ENCODE assay signal across 22 cellular contexts in genomic region chr6:15077006-15077405, GRCh38.
A peak's percentile ranks its signal among the peaks of the same experiment; 100 is the strongest.
DNase-seq lines count a peak whose midpoint lies in the region; ATAC-seq and TF ChIP-seq lines count a peak whose summit lies in the region.
"Had no signal": no experiment of that assay in that cellular context is flagged by ENCODE, and none has a peak within 500 bp of the region (broad histone marks: within the 10 kb centered on the region; RNA-seq: fewer than 3 reads in every experiment).

No MANE protein-coding gene starts in this region.

- H3K9me3 ChIP-seq in IMR-90 (ENCODE audit: control insufficient read depth, insufficient read depth, low read length): no peaks in the 10 kb centered on the region
- H3K9me3 ChIP-seq in testis: no peaks in the 10 kb centered on the region
- H3K9me3 ChIP-seq: sigmoid colon, uterus had no signal

- H4K5ac ChIP-seq in IMR-90 (ENCODE audit: low read depth, low read length): no peak overlapping the region

- H3K36me3 Mint-ChIP-seq in stimulated activated memory B cell treated with anti-CD40 and anti-IgM and Interleukin-4, amounts not matched to agents 10 μg/mL and 1 μg/mL and 100 μg/mL, for 72 hours: no peaks in the 10 kb centered on the region
- H3K36me3 Mint-ChIP-seq: activated naive CD8-positive, alpha-beta T cell treated with anti-CD3 and anti-CD28 coated beads, Interleukin-2, amount 10 ng/mL, durations not matched to agents 7 days and 5 days; brain had no signal

- dilution Hi-C loops in IMR-90 (cut with HindIII; ENCODE audit: low sequenced_read_pairs, unreplicated experiment): no loop called here

- H3K18ac ChIP-seq in IMR-90 (ENCODE audit: low read depth, low read length): no peak overlapping the region

- H2AK5ac ChIP-seq in IMR-90 (ENCODE audit: low read depth, low read length): no peak overlapping the region

- H4K20me1 ChIP-seq in IMR-90 (ENCODE audit: insufficient read depth, low read length): no peaks in the 10 kb centered on the region

- H3K23ac ChIP-seq in IMR-90 (ENCODE audit: low read depth, low read length): no peak overlapping the region

- no peak for TF ChIP-seq RAD21 in IMR-90 (IDR thresholded peaks at IDR 0.05; ENCODE audit: low read length)

- no peaks in the 10 kb centered on the region for H3K36me3 ChIP-seq in IMR-90 (ENCODE audit: control insufficient read depth, insufficient read depth, low read length)
- no peaks in the 10 kb centered on the region for H3K36me3 ChIP-seq in testis (ENCODE audit: low read depth, missing control alignments)
- H3K36me3 ChIP-seq: sigmoid colon, uterus had no signal

- H3K27me3 ChIP-seq in IMR-90 (ENCODE audit: control insufficient read depth, insufficient read depth, low read length) (no peaks in the 10 kb centered on the region), testis (no peaks in the 10 kb centered on the region)
- H3K27me3 ChIP-seq: sigmoid colon, uterus had no signal

- intact Hi-C loops in IMR-90 (cut with micrococcal nuclease) (no loop called here), left colon (cut with DNase I, micrococcal nuclease) (no loop called here), testis (cut with DNase I; ENCODE audit: low total_unique reads) (no loop called here)

- no peak overlapping the region for H2AK9ac ChIP-seq in IMR-90 (replicated peaks; ENCODE audit: low read depth, low read length, poor library complexity)

- no peaks in the 10 kb centered on the region for H3K79me1 ChIP-seq in IMR-90 (ENCODE audit: low read depth in 1 of 2, low read length in 2 of 2)

- H3K4me1 Mint-ChIP-seq in stimulated activated memory B cell treated with anti-CD40 and anti-IgM and Interleukin-4, amounts not matched to agents 10 μg/mL and 1 μg/mL and 100 μg/mL, for 72 hours: no peaks in the 10 kb centered on the region

- H3K4me3 Mint-ChIP-seq in stimulated activated memory B cell treated with anti-CD40 and anti-IgM and Interleukin-4, amounts not matched to agents 10 μg/mL and 1 μg/mL and 100 μg/mL, for 72 hours: no peak overlapping the region
- H3K4me3 Mint-ChIP-seq: activated naive CD8-positive, alpha-beta T cell treated with anti-CD3 and anti-CD28 coated beads, Interleukin-2, amount 10 ng/mL, durations not matched to agents 7 days and 5 days; brain; nephron had no signal

- no peaks in the 10 kb centered on the region for H3K4me1 ChIP-seq in IMR-90 (ENCODE audit: control insufficient read depth, insufficient read depth, low read length)
- H3K4me1 ChIP-seq in testis: no peaks in the 10 kb centered on the region
- H3K4me1 ChIP-seq: sigmoid colon, uterus had no signal

- no peak overlapping the region for H3K27ac Mint-ChIP-seq in stimulated activated memory B cell treated with anti-CD40 and anti-IgM and Interleukin-4, amounts not matched to agents 10 μg/mL and 1 μg/mL and 100 μg/mL, for 72 hours
- H3K27ac Mint-ChIP-seq: activated naive CD8-positive, alpha-beta T cell treated with anti-CD3 and anti-CD28 coated beads, Interleukin-2, amount 10 ng/mL, durations not matched to agents 7 days and 5 days; nephron had no signal

- H2BK120ac ChIP-seq in IMR-90 (ENCODE audit: low read depth, low read length): no peak overlapping the region

- no TSS peak for BruUV-seq in IMR-90 (replicated peaks; lab: Mats Ljungman, UMichigan)

- 0 out of 2 replicates have a peak overlapping the region, but pooled peaks have one; percentile 39 for H2BK20ac ChIP-seq in IMR-90 (ENCODE audit: low read depth, low read length)

- peak overlapping the region; percentile 1; the same call in 1 of the 2 replicates for H3K14ac ChIP-seq in IMR-90 (replicated peaks; ENCODE audit: low read depth, low read length)

- 0% methylated on average over 1 of the region's 4 CpGs; no CpG with 5 or more reads in 1 of the 2 experiments for WGBS in IMR-90 (ENCODE audit: extremely low coverage in 2 of 2, insufficient read length in 1 of 2), 2 experiments
- WGBS in testis, 2 donors: 87 to 91% methylated on average over 4 of the region's 4 CpGs

- ATAC-seq in IMR-90 (ENCODE audit: low read depth): no peak
- ATAC-seq in stimulated activated memory B cell treated with anti-CD40 and anti-IgM and Interleukin-4, amounts not matched to agents 10 μg/mL and 1 μg/mL and 100 μg/mL, for 72 hours: peak; percentile 28
- ATAC-seq in left colon: no peak
- no peak for ATAC-seq in GM19452 (IDR thresholded peaks at IDR 0.05; ENCODE audit: unreplicated experiment)
- ATAC-seq: K562 had no signal

- no peak for TF ChIP-seq POLR2A in IMR-90 (IDR thresholded peaks at IDR 0.05; ENCODE audit: low read depth, low read length)
- no peak for TF ChIP-seq POLR2A in testis (IDR thresholded peaks at IDR 0.05)

- H3K27ac ChIP-seq in IMR-90 (ENCODE audit: insufficient read depth, low read length) (no peak overlapping the region), testis (no peak overlapping the region)
- H3K27ac ChIP-seq: sigmoid colon, uterus had no signal

- H2AFZ ChIP-seq in IMR-90 (replicated peaks; ENCODE audit: low read length, poor library complexity): peak overlapping the region; percentile 45

- no peak for TF ChIP-seq CTCF in IMR-90 (conservative IDR thresholded peaks at IDR 0.05; ENCODE audit: low read depth, low read length)
- no peak for TF ChIP-seq CTCF in testis (IDR thresholded peaks at IDR 0.05)

- POLR2A ChIA-PET in IMR-90 (lab: Charles Lee; ENCODE audit: unreplicated experiment): no interaction called here

- in situ Hi-C loops in IMR-90 (cut with MboI; ENCODE audit: low sequenced_read_pairs): no loop called here

- no peak overlapping the region for H3K4me2 ChIP-seq in IMR-90 (ENCODE audit: low read depth, low read length)

- DNase-seq in IMR-90 (peak; percentile 53), astrocyte of the hippocampus (ENCODE audit: low read depth, low spot score) (peak; percentile 22), kidney glomerular epithelial cell (lab: John Stamatoyannopoulos, UW) (peak; percentile 97), left colon (no peak), testis (no peak)
- DNase-seq: activated naive CD8-positive, alpha-beta T cell treated with anti-CD3 and anti-CD28 coated beads, Interleukin-2, amount 10 ng/mL, durations not matched to agents 7 days and 5 days; DMS 273 treated with DMSO at 0.1 percent for 48 hours; GDM1; glutamatergic neuron; HCEC 1CT; left ventricle myocardium superior; NCI-H146; NCI-H526; sigmoid colon; substantia nigra; T1000; uterus had no signal

- H3K4ac ChIP-seq in IMR-90 (ENCODE audit: low read depth, low read length): no peak overlapping the region

- H3K27me3 Mint-ChIP-seq in stimulated activated memory B cell treated with anti-CD40 and anti-IgM and Interleukin-4, amounts not matched to agents 10 μg/mL and 1 μg/mL and 100 μg/mL, for 72 hours: no peaks in the 10 kb centered on the region
- H3K27me3 Mint-ChIP-seq: activated naive CD8-positive, alpha-beta T cell treated with anti-CD3 and anti-CD28 coated beads, Interleukin-2, amount 10 ng/mL, durations not matched to agents 7 days and 5 days had no signal

- CTCF ChIA-PET in IMR-90 (lab: Yijun Ruan, JAX): interaction anchor here (0.6 kb wide), 1 partner anchor 489 kb away, joined by 3 read pairs; no protein-coding TSS in a partner anchor

- no peaks in the 10 kb centered on the region for H3K9me3 Mint-ChIP-seq in stimulated activated memory B cell treated with anti-CD40 and anti-IgM and Interleukin-4, amounts not matched to agents 10 μg/mL and 1 μg/mL and 100 μg/mL, for 72 hours
- H3K9me3 Mint-ChIP-seq: activated naive CD8-positive, alpha-beta T cell treated with anti-CD3 and anti-CD28 coated beads, Interleukin-2, amount 10 ng/mL, durations not matched to agents 7 days and 5 days had no signal

- H3K9ac ChIP-seq in IMR-90 (ENCODE audit: low read depth, low read length): no peak overlapping the region

- H3K9me1 ChIP-seq in IMR-90 (ENCODE audit: insufficient read depth, low read length): no peaks in the 10 kb centered on the region

- H3K4me3 ChIP-seq in IMR-90 (ENCODE audit: insufficient read depth, low read depth, low read length) (no peak overlapping the region), testis (no peak overlapping the region)
- H3K4me3 ChIP-seq: K562, sigmoid colon, uterus had no signal

- H4K91ac ChIP-seq in IMR-90 (ENCODE audit: insufficient read depth, low read depth, low read length): no peak overlapping the region

- H2BK15ac ChIP-seq in IMR-90 (ENCODE audit: low read depth, low read length): no peak overlapping the region

- H3K56ac ChIP-seq in IMR-90 (ENCODE audit: extremely low read depth, insufficient read depth, low read length): no peak overlapping the region

- H4K8ac ChIP-seq in IMR-90 (ENCODE audit: low read depth in 2 of 2, low read length in 2 of 2): no peak overlapping the region

- no peak overlapping the region for H2BK5ac ChIP-seq in IMR-90 (ENCODE audit: low read depth, low read length, poor library complexity, severe bottlenecking)

TF ChIP-seq in IMR-90, 13 proteins besides CTCF, POLR2A, EP300 and RAD21:
- TF ChIP-seq CEBPB (IDR thresholded peaks at IDR 0.05; ENCODE audit: low read depth, low read length): no peak
TF ChIP-seq in IMR-90: peak in this region for 0.

Comparison
In these comparisons a context has a peak if more than half of its experiments do, and no peak if none do; other contexts are left out.
1. DNase-seq: peak in IMR-90 (single experiment), astrocyte of the hippocampus (single experiment) and kidney glomerular epithelial cell (single experiment); none in left colon (0 of 2) and testis (single experiment).